Comparison of ENCODE assay signal across 20 cellular contexts in genomic region chr16:80033783-80034468, GRCh38.
DNase-seq lines count a peak whose midpoint lies in the region; ATAC-seq, FAIRE-seq and TF ChIP-seq lines count a peak whose summit lies in the region.
"Had no signal": no experiment of that assay in that cellular context is flagged by ENCODE, and none has a peak within 500 bp of the region (broad histone marks: within the 10 kb centered on the region; RNA-seq: fewer than 3 reads in every experiment).

No MANE protein-coding gene starts in this region.

- TF ChIP-seq EP300 in A549 (IDR thresholded peaks at IDR 0.05) = no peak

- no peaks in the 10 kb centered on the region for H3K36me3 ChIP-seq in PC-9 (ENCODE audit: low read depth)

- intact Hi-C loops in PC-9 (cut with micrococcal nuclease; ENCODE audit: unreplicated experiment) = no loop called here

- no peaks in the 10 kb centered on the region for H3K27me3 ChIP-seq in PC-9 (ENCODE audit: insufficient read depth, low read depth)

- H3K4me3 ChIP-seq in A549 (no peak overlapping the region), PC-9 (no peak overlapping the region)
- H3K4me3 ChIP-seq: GM23248 had no signal

- H3K27ac ChIP-seq in A549 (peak overlapping the region; percentile 25 to 43; a peak in 1 of 6 replicates), PC-9 (peak overlapping the region; percentile 90)
- H3K27ac ChIP-seq: 22Rv1, GM23248 had no signal

- FAIRE-seq in A549 (lab: Jason Lieb, UNC) = peak; percentile 18
- FAIRE-seq: A204.1, G401.6, GM12892, H1 had no signal

- H3K9me2 ChIP-seq in PC-9 (ENCODE audit: insufficient read depth) = no peaks in the 10 kb centered on the region

- peaks cover 25% of the 10 kb centered on the region; the same call in 2 of the 3 replicates for H3K9me3 ChIP-seq in A549
- H3K9me3 ChIP-seq in PC-9 (ENCODE audit: insufficient read depth, low read depth) = peaks cover 18% of the 10 kb centered on the region

- no peaks in the 10 kb centered on the region for H4K20me1 ChIP-seq in PC-9 (ENCODE audit: insufficient read depth)

- BruUV-seq in PC-9 (replicated peaks; lab: Mats Ljungman, UMichigan) = no TSS peak

- no peak for TF ChIP-seq POLR2A in A549 (IDR thresholded peaks at IDR 0.05; ENCODE audit: low read length)

- WGBS in A549 (ENCODE audit: missing lambda C conversion rate) = 67% methylated on average over 3 of the region's 3 CpGs

- H3K4me1 ChIP-seq in A549 = peaks cover 18% of the 10 kb centered on the region
- H3K4me1 ChIP-seq in PC-9 (replicated peaks; ENCODE audit: insufficient read depth) = peaks cover 29% of the 10 kb centered on the region

- ATAC-seq in A549 = no peak
- ATAC-seq in GM21737 (IDR thresholded peaks at IDR 0.05; ENCODE audit: unreplicated experiment) = no peak

- peak overlapping the region; percentile 13; the same call in 1 of the 3 replicates for H3K4me2 ChIP-seq in A549
- no peak overlapping the region for H3K4me2 ChIP-seq in PC-9

- peaks cover 18% of the 10 kb centered on the region; the same call in 1 of the 2 replicates for H3F3A ChIP-seq in PC-9 (ENCODE audit: insufficient read depth, low read depth)

- H2AFZ ChIP-seq in PC-9 = no peak overlapping the region
- H2AFZ ChIP-seq: GM23248 had no signal

- CTCF ChIA-PET in A549 (lab: Yijun Ruan, JAX) = no interaction called here
- CTCF ChIA-PET in PC-9 (lab: Charles Lee) = no interaction called here

- no peak for TF ChIP-seq RAD21 in A549 (conservative IDR thresholded peaks at IDR 0.05 in 1 of 2, IDR thresholded peaks at IDR 0.05 in 1 of 2)

- DNase-seq in A549 (ENCODE audit: low read depth in 1 of 2, low spot score in 1 of 2) (peak in 1 of 2 experiments; percentile 11), PC-9 (no peak), glomerular visceral epithelial cell (ENCODE audit: extremely low spot score) (peak; percentile 74), Ammon's horn (ENCODE audit: low spot score) (no peak), HUDEP-2 (lab: John Stamatoyannopoulos, UW; ENCODE audit: unreplicated experiment in 76 of 76) (no peak)
- DNase-seq: AML-193; C1 segment of cervical spinal cord; CD4-positive, alpha-beta memory T cell; COR-L47; DMS153; DND-41; GM23248; H7; HCEC 1CT had no signal

- no peaks in the 10 kb centered on the region for H3K79me2 ChIP-seq in PC-9 (ENCODE audit: low read depth)

- TF ChIP-seq CTCF in A549 (IDR thresholded peaks at IDR 0.05) = no peak
- no peak for TF ChIP-seq CTCF in PC-9 (conservative IDR thresholded peaks at IDR 0.05)

- POLR2A ChIA-PET in A549 (lab: Yijun Ruan, JAX) = no interaction called here
- POLR2A ChIA-PET in PC-9 (lab: Charles Lee; ENCODE audit: unreplicated experiment) = no interaction called here

TF ChIP-seq in A549, 52 proteins besides CTCF, POLR2A, EP300 and RAD21:
- TF ChIP-seq RFX5 (IDR thresholded peaks at IDR 0.05) (no peak), HES2 (IDR thresholded peaks at IDR 0.05) (no peak), SMC3 (IDR thresholded peaks at IDR 0.05) (no peak), EHMT2 (IDR thresholded peaks at IDR 0.05; ENCODE audit: low read depth) (no peak), ZSCAN20 (CRISPR knock-in tag; IDR thresholded peaks at IDR 0.05) (no peak), CBX2 (IDR thresholded peaks at IDR 0.05; ENCODE audit: borderline replicate concordance, low read depth) (no peak), HOXA7 (CRISPR knock-in tag; IDR thresholded peaks at IDR 0.05) (no peak), HOXB5 (CRISPR knock-in tag; IDR thresholded peaks at IDR 0.05) (no peak), HMGXB4 (CRISPR knock-in tag; IDR thresholded peaks at IDR 0.05; ENCODE audit: borderline replicate concordance) (no peak), RCOR1 (IDR thresholded peaks at IDR 0.05; ENCODE audit: low read depth, low read length) (no peak), ESRRA (IDR thresholded peaks at IDR 0.05; ENCODE audit: borderline replicate concordance, low read length) (no peak), ZNF302 (CRISPR knock-in tag; IDR thresholded peaks at IDR 0.05) (no peak)
